ENCODE assay signal across 16 cellular contexts in the genomic region with DNA sequence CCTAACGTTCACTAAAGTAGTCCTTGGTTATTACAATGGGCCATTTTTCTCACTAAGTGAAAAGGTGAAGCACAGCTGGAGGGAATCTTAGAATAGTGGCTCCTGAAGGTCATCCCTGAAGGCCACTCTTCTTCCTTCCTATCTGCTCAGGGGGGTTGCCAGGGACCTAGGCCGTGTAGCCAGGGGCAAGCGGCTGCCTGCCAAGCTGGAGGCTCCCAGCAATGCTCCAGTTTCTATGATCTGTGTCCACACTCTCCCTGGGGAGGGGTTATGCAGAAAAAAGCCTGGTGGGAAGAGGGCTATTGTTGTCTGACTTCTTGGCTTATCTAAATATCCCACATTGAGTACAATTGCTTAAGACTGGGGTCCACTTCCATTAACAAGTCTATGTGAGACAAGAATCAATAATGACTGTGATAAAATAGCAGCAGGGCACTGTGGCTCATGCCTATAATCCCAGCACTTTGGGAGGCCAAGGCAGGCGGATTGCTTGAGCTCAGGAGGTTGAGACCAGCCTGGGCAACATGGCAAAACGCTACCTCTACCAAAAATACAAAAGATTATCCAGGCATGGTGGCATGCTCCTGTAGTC. TPM values are rescaled to one million over a fixed set of nuclear protein-coding genes. Genes with fewer than 3 reads are reported as not detected.
A peak's percentile ranks its signal among the peaks of the same experiment; 100 is the strongest.
DNase-seq lines count a peak whose midpoint lies in the region; ATAC-seq and TF ChIP-seq lines count a peak whose summit lies in the region.
"Had no signal": no experiment of that assay in that cellular context is flagged by ENCODE, and none has a peak within 500 bp of the region (broad histone marks: within the 10 kb centered on the region; RNA-seq: fewer than 3 reads in every experiment).

No MANE protein-coding gene starts in this region.

- DNase-seq in activated T-cell treated with anti-CD3 and anti-CD28 coated beads, Interleukin-2, amount 50 U/mL, for 24 hours: no peak
- no peak for DNase-seq in activated T-cell treated with anti-CD3 and anti-CD28 coated beads, Interleukin-2, amount 50 U/mL, for 1 hour
- DNase-seq in body of pancreas (no peak), mesendoderm (peak; percentile 85), type B pancreatic cell (ENCODE audit: extremely low spot score, unreplicated experiment) (no peak), putamen (ENCODE audit: low spot score) (no peak), GF-D8 (lab: John Stamatoyannopoulos, UW) (no peak)
- DNase-seq: activated CD4-positive, alpha-beta T cell treated with anti-CD3 and anti-CD28 coated beads, Interleukin-2, amount 50 U/mL, for 1 hour; activated effector memory CD4-positive, alpha-beta T cell treated with Interleukin-2 at 50 U/mL for 16 hours; Caco-2; H7; NCI-H1930; NCI-H82; SHP77 treated with DMSO at 0.1 percent for 48 hours; stimulated activated CD4-positive, alpha-beta T cell treated with anti-CD3 and anti-CD28 coated beads, Interleukin-4, amount 100 ng/mL, for 1 hour had no signal

- H3K79me1 ChIP-seq in mesendoderm (ENCODE audit: low read length): no peaks in the 10 kb centered on the region

- H3K18ac ChIP-seq in mesendoderm (ENCODE audit: low read length): no peak overlapping the region

- no peaks in the 10 kb centered on the region for H3K9me3 ChIP-seq in body of pancreas
- H3K9me3 ChIP-seq: Caco-2 had no signal

- H3K9me3 Mint-ChIP-seq in activated T-cell treated with anti-CD3 and anti-CD28 coated beads, Interleukin-2, amount 50 U/mL, for 24 hours: no peaks in the 10 kb centered on the region
- no peaks in the 10 kb centered on the region for H3K9me3 Mint-ChIP-seq in type B pancreatic cell

- peak overlapping the region; percentile 25 to 63 (median 52) for H3K27ac ChIP-seq in body of pancreas
- H3K27ac ChIP-seq in mesendoderm (ENCODE audit: low read depth, low read length): peak overlapping the region; percentile 82

- peak overlapping the region; percentile 61 for H3K27ac Mint-ChIP-seq in activated T-cell treated with anti-CD3 and anti-CD28 coated beads, Interleukin-2, amount 50 U/mL, for 24 hours
- H3K27ac Mint-ChIP-seq in type B pancreatic cell: peak overlapping the region; percentile 70

- H3K4me2 ChIP-seq in mesendoderm (ENCODE audit: low read length): no peak overlapping the region

- H3K4me3 ChIP-seq in body of pancreas (no peak overlapping the region), mesendoderm (ENCODE audit: low read length) (no peak overlapping the region)

- TF ChIP-seq CTCF in body of pancreas (IDR thresholded peaks at IDR 0.05): no peak
- TF ChIP-seq CTCF in type B pancreatic cell (conservative IDR thresholded peaks at IDR 0.05): no peak

- H3K36me3 ChIP-seq in body of pancreas (replicated peaks in 1 of 2; ENCODE audit: insufficient read depth in 1 of 2, low read depth in 2 of 2): peaks cover 0 to 8% of the 10 kb centered on the region in 2 donors
- H3K36me3 ChIP-seq in mesendoderm (ENCODE audit: control insufficient read depth, insufficient read depth, low read length): no peaks in the 10 kb centered on the region

- peak overlapping the region; percentile 82 for H2BK5ac ChIP-seq in mesendoderm (ENCODE audit: low read length)

- no peak overlapping the region for H3K9ac ChIP-seq in mesendoderm (ENCODE audit: low read length)

- 43 to 52% methylated on average over 4 to 5 of the region's 5 CpGs for WGBS in body of pancreas, 2 donors
- WGBS in mesendoderm (ENCODE audit: extremely low coverage, insufficient coverage, low lambda C conversion rate): no CpG with 5 or more reads among the region's 5 CpGs

- no peak overlapping the region for H2BK15ac ChIP-seq in mesendoderm (replicated peaks; ENCODE audit: low read depth)

- H2AK5ac ChIP-seq in mesendoderm (ENCODE audit: low read length): no peak overlapping the region

- no peak overlapping the region for H4K8ac ChIP-seq in mesendoderm (ENCODE audit: low read depth, low read length)

- no peak overlapping the region for H3K23ac ChIP-seq in mesendoderm (ENCODE audit: low read length)

- no peak overlapping the region for H3K4ac ChIP-seq in mesendoderm (ENCODE audit: low read depth, low read length)

- no peak for TF ChIP-seq POLR2A in body of pancreas (IDR thresholded peaks at IDR 0.05)

- intact Hi-C loops in body of pancreas (cut with DNase I): no loop called here

- no peak overlapping the region for H2BK120ac ChIP-seq in mesendoderm (ENCODE audit: low read depth, low read length)

- H3K4me1 ChIP-seq in body of pancreas: peaks cover 43% of the 10 kb centered on the region
- H3K4me1 ChIP-seq in mesendoderm (ENCODE audit: control insufficient read depth, low read depth, low read length): peaks cover 11% of the 10 kb centered on the region
- H3K4me1 ChIP-seq: Caco-2 had no signal

- no peaks in the 10 kb centered on the region for H3K79me2 ChIP-seq in mesendoderm (ENCODE audit: control insufficient read depth, insufficient read depth, low read length)

- peaks cover 53% of the 10 kb centered on the region for H3K36me3 Mint-ChIP-seq in activated T-cell treated with anti-CD3 and anti-CD28 coated beads, Interleukin-2, amount 50 U/mL, for 24 hours (ENCODE audit: low read depth)
- H3K36me3 Mint-ChIP-seq in type B pancreatic cell: peaks cover 3% of the 10 kb centered on the region

- ATAC-seq in body of pancreas: no peak
- no peak for ATAC-seq in HG03521 (IDR thresholded peaks at IDR 0.05; ENCODE audit: unreplicated experiment)

- no peaks in the 10 kb centered on the region for H3K27me3 ChIP-seq in body of pancreas
- no peaks in the 10 kb centered on the region for H3K27me3 ChIP-seq in mesendoderm (ENCODE audit: insufficient read depth, low read length, poor library complexity)

- peaks cover 46% of the 10 kb centered on the region for H3K4me1 Mint-ChIP-seq in activated T-cell treated with anti-CD3 and anti-CD28 coated beads, Interleukin-2, amount 50 U/mL, for 24 hours (ENCODE audit: low read depth)
- peaks cover 33% of the 10 kb centered on the region for H3K4me1 Mint-ChIP-seq in type B pancreatic cell (ENCODE audit: unreplicated experiment)

- H3K27me3 Mint-ChIP-seq in activated T-cell treated with anti-CD3 and anti-CD28 coated beads, Interleukin-2, amount 50 U/mL, for 24 hours: no peaks in the 10 kb centered on the region
- H3K27me3 Mint-ChIP-seq in type B pancreatic cell: no peaks in the 10 kb centered on the region

- peak overlapping the region; percentile 79 for H3K56ac ChIP-seq in mesendoderm (ENCODE audit: low read length)

- no peak overlapping the region for H4K5ac ChIP-seq in mesendoderm (ENCODE audit: low read length)

- no peak overlapping the region for H3K4me3 Mint-ChIP-seq in activated T-cell treated with anti-CD3 and anti-CD28 coated beads, Interleukin-2, amount 50 U/mL, for 24 hours
- H3K4me3 Mint-ChIP-seq in type B pancreatic cell: no peak overlapping the region

RNA-seq across cellular contexts. Expression of a gene that starts 3.8 kb away (rescaled TPM):
- total RNA-seq in body of pancreas: 10 to 100 TPM; 12.5 to 31.1 TPM
- 7.8 TPM for polyA plus RNA-seq in mesendoderm (2013, experiment 1 of 2)
- 7.5 TPM for polyA plus RNA-seq in mesendoderm (2013, experiment 2 of 2)
- 7.5 and 8.2 TPM in 2 replicates for total RNA-seq in type B pancreatic cell (ENCODE audit: low replicate concordance)

RNA-seq across cellular contexts. Expression of a gene that starts 4.1 kb away (rescaled TPM):
- total RNA-seq in body of pancreas (10 to 100 TPM; 10.4 to 12.9 TPM), type B pancreatic cell (ENCODE audit: low replicate concordance) (18.3 and 31.9 TPM in 2 replicates)
- 16.5 TPM for polyA plus RNA-seq in mesendoderm (2013, experiment 1 of 2)
- polyA plus RNA-seq in mesendoderm (2013, experiment 2 of 2): 17.2 TPM

RNA-seq across cellular contexts. Expression of a gene that starts 56.1 kb away (rescaled TPM):
- total RNA-seq in body of pancreas: 10 to 100 TPM; 17.9 to 31.0 TPM
- polyA plus RNA-seq in mesendoderm (2013, experiment 1 of 2): 21.1 TPM
- 21.4 TPM for polyA plus RNA-seq in mesendoderm (2013, experiment 2 of 2)
- 21.3 and 22.7 TPM in 2 replicates for total RNA-seq in type B pancreatic cell (ENCODE audit: low replicate concordance)
